ENCODE assay signal across 1 cellular context in the genomic region with DNA sequence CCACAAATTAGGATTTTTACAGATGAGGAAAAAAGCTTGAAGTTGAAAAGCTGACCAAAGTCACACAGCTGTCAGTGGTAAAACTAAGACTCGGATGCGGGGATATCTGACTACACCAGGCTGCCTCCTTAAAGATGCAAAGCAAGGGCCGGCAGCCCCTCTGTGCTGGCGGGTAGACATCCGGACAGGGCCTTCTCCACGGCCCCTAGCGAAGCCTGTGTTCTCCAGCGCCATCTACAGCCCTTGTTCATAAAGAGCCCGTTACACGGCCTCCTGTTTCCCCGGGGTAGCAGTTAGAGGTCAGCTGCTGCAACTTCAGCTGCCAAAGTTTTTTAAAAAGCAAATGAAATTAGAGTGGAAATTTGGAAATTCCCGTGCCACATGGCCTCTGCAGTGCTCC.
TF ChIP-seq lines count a peak whose summit lies in the region.

No MANE protein-coding gene starts in this region.

TF ChIP-seq in IMR-90, 13 proteins besides CTCF, POLR2A, EP300 and RAD21 (continued from another document):
- TF ChIP-seq CEBPB (IDR thresholded peaks at IDR 0.05; ENCODE audit: low read depth, low read length) (no peak), MXI1 (IDR thresholded peaks at IDR 0.05; ENCODE audit: borderline replicate concordance, low read depth, low read length) (no peak)
